22 cellular contexts compared by ENCODE assay signal in the genomic region with DNA sequence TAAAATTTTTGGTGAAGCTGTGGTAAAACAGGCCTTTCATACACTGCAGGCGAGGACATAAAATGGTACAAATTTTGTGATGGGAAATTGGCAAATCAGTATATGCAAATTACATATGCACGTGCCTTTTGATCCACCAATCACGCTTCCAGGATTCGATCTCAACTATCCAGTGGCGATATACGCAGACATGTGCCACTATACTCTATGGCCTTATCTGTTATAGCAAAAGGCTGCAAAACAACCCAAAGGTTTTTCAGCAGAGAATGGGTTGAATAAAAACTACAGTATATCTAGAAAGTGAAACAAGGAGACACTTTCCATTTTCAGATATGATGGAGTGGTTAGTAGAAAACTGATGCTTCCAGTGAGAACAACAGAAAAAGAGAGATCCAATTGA. TPM values are rescaled to one million over a fixed set of nuclear protein-coding genes. Genes with fewer than 3 reads are reported as not detected.
DNase-seq lines count a peak whose midpoint lies in the region; ATAC-seq and TF ChIP-seq lines count a peak whose summit lies in the region.
"Had no signal": no experiment of that assay in that cellular context is flagged by ENCODE, and none has a peak within 500 bp of the region (broad histone marks: within the 10 kb centered on the region; RNA-seq: fewer than 3 reads in every experiment).

No MANE protein-coding gene starts in this region.

- H3K9ac ChIP-seq in iPS-15b (ENCODE audit: low read depth, low read length), result no peak overlapping the region

- H3K36me3 ChIP-seq in iPS-15b (ENCODE audit: control insufficient read depth, insufficient read depth, low read length) (no peaks in the 10 kb centered on the region), right lobe of liver (no peaks in the 10 kb centered on the region)
- H3K36me3 ChIP-seq: uterus had no signal

- H3K27ac Mint-ChIP-seq in activated naive CD4-positive, alpha-beta T cell treated with anti-CD3 and anti-CD28 coated beads, Interleukin-2, amount 10 ng/mL, durations not matched to agents 7 days and 5 days, result no peak overlapping the region
- H3K27ac Mint-ChIP-seq in activated naive CD4-positive, alpha-beta T cell treated with anti-CD3 and anti-CD28 coated beads, Interleukin-2, amount 50 U/mL, for 72 hours, result peak overlapping the region in 1 of 2 donors; percentile 45
- H3K27ac Mint-ChIP-seq in activated CD4-positive, alpha-beta memory T cell treated with anti-CD3 and anti-CD28 coated beads, Interleukin-2, amount 10 ng/mL, durations not matched to agents 7 days and 5 days, result no peak overlapping the region
- H3K27ac Mint-ChIP-seq in stimulated activated naive B cell treated with anti-CD40 and anti-IgM and Interleukin-4, amounts not matched to agents 10 μg/mL and 1 μg/mL and 100 μg/mL, for 72 hours, result peak overlapping the region; percentile 5

- no peak for TF ChIP-seq CTCF in right lobe of liver (IDR thresholded peaks at IDR 0.05)

- DNase-seq in activated naive CD4-positive, alpha-beta T cell treated with anti-CD3 and anti-CD28 coated beads, Interleukin-2, amount 10 ng/mL, durations not matched to agents 7 days and 5 days, result no peak
- no peak for DNase-seq in activated naive CD4-positive, alpha-beta T cell treated with anti-CD3 and anti-CD28 coated beads, Interleukin-2, amount 50 U/mL, for 72 hours (ENCODE audit: low spot score in 2 of 2)
- no peak for DNase-seq in activated CD4-positive, alpha-beta memory T cell treated with anti-CD3 and anti-CD28 coated beads, Interleukin-2, amount 10 ng/mL, durations not matched to agents 7 days and 5 days
- DNase-seq in stimulated activated naive B cell treated with anti-CD40 and anti-IgM and Interleukin-4, amounts not matched to agents 10 μg/mL and 1 μg/mL and 100 μg/mL, for 72 hours, result no peak
- DNase-seq in superior temporal gyrus (ENCODE audit: extremely low spot score) (no peak), right lobe of liver (no peak)
- DNase-seq: COR-L47; erythroblast; KBM-7; mucosa of descending colon; NCI-H2029 treated with DMSO at 0.1 percent for 48 hours; NCI-H446; RPMI8226; stimulated activated CD4-positive, alpha-beta T cell treated with anti-CD3 and anti-CD28 coated beads, Interleukin-1b, Interleukin-23, amount 100 ng/mL, for 48 hours; uterus had no signal

- H3K4me1 ChIP-seq in iPS-15b (ENCODE audit: control insufficient read depth, insufficient read depth, low read length) (peaks cover 5% of the 10 kb centered on the region), right lobe of liver (no peaks in the 10 kb centered on the region)
- H3K4me1 ChIP-seq: uterus had no signal

- H3K27ac ChIP-seq in right lobe of liver, result no peak overlapping the region
- H3K27ac ChIP-seq: uterus had no signal

- peaks cover 21% of the 10 kb centered on the region for H3K27me3 Mint-ChIP-seq in activated naive CD4-positive, alpha-beta T cell treated with anti-CD3 and anti-CD28 coated beads, Interleukin-2, amount 10 ng/mL, durations not matched to agents 7 days and 5 days
- H3K27me3 Mint-ChIP-seq in activated CD4-positive, alpha-beta memory T cell treated with anti-CD3 and anti-CD28 coated beads, Interleukin-2, amount 10 ng/mL, durations not matched to agents 7 days and 5 days, result peaks cover 14% of the 10 kb centered on the region
- peaks cover 5 to 9% of the 10 kb centered on the region in 2 donors for H3K27me3 Mint-ChIP-seq in stimulated activated naive B cell treated with anti-CD40 and anti-IgM and Interleukin-4, amounts not matched to agents 10 μg/mL and 1 μg/mL and 100 μg/mL, for 72 hours

- 92% methylated on average over 6 of the region's 6 CpGs for WGBS in right lobe of liver (ENCODE audit: insufficient coverage, low coverage, low lambda C conversion rate, missing lambda C conversion rate)

- H3K4me3 Mint-ChIP-seq in activated naive CD4-positive, alpha-beta T cell treated with anti-CD3 and anti-CD28 coated beads, Interleukin-2, amount 10 ng/mL, durations not matched to agents 7 days and 5 days, result peak overlapping the region; percentile 57
- peak overlapping the region; percentile 56 for H3K4me3 Mint-ChIP-seq in activated CD4-positive, alpha-beta memory T cell treated with anti-CD3 and anti-CD28 coated beads, Interleukin-2, amount 10 ng/mL, durations not matched to agents 7 days and 5 days
- peak overlapping the region; percentile 75 to 80 for H3K4me3 Mint-ChIP-seq in stimulated activated naive B cell treated with anti-CD40 and anti-IgM and Interleukin-4, amounts not matched to agents 10 μg/mL and 1 μg/mL and 100 μg/mL, for 72 hours

- H3K36me3 Mint-ChIP-seq in activated naive CD4-positive, alpha-beta T cell treated with anti-CD3 and anti-CD28 coated beads, Interleukin-2, amount 10 ng/mL, durations not matched to agents 7 days and 5 days, result no peaks in the 10 kb centered on the region
- H3K36me3 Mint-ChIP-seq in activated naive CD4-positive, alpha-beta T cell treated with anti-CD3 and anti-CD28 coated beads, Interleukin-2, amount 50 U/mL, for 72 hours, result no peaks in the 10 kb centered on the region
- no peaks in the 10 kb centered on the region for H3K36me3 Mint-ChIP-seq in activated CD4-positive, alpha-beta memory T cell treated with anti-CD3 and anti-CD28 coated beads, Interleukin-2, amount 10 ng/mL, durations not matched to agents 7 days and 5 days (ENCODE audit: low read depth)
- H3K36me3 Mint-ChIP-seq in stimulated activated naive B cell treated with anti-CD40 and anti-IgM and Interleukin-4, amounts not matched to agents 10 μg/mL and 1 μg/mL and 100 μg/mL, for 72 hours, result peaks cover 0 to 3% of the 10 kb centered on the region in 2 donors

- intact Hi-C loops in right lobe of liver (cut with DNase I), result no loop called here

- no peaks in the 10 kb centered on the region for H3K9me3 ChIP-seq in iPS-15b (ENCODE audit: control insufficient read depth, insufficient read depth, low read length)
- H3K9me3 ChIP-seq in right lobe of liver, result no peaks in the 10 kb centered on the region
- H3K9me3 ChIP-seq: mucosa of descending colon, uterus had no signal

- peaks cover 8% of the 10 kb centered on the region for H3K4me1 Mint-ChIP-seq in activated naive CD4-positive, alpha-beta T cell treated with anti-CD3 and anti-CD28 coated beads, Interleukin-2, amount 10 ng/mL, durations not matched to agents 7 days and 5 days
- peaks cover 10% of the 10 kb centered on the region for H3K4me1 Mint-ChIP-seq in activated CD4-positive, alpha-beta memory T cell treated with anti-CD3 and anti-CD28 coated beads, Interleukin-2, amount 10 ng/mL, durations not matched to agents 7 days and 5 days
- peaks cover 5 to 12% of the 10 kb centered on the region in 2 donors for H3K4me1 Mint-ChIP-seq in stimulated activated naive B cell treated with anti-CD40 and anti-IgM and Interleukin-4, amounts not matched to agents 10 μg/mL and 1 μg/mL and 100 μg/mL, for 72 hours

- H3K27me3 ChIP-seq in iPS-15b (ENCODE audit: control insufficient read depth, insufficient read depth, low read length) (no peaks in the 10 kb centered on the region), right lobe of liver (no peaks in the 10 kb centered on the region)
- H3K27me3 ChIP-seq: uterus had no signal

- no peak for TF ChIP-seq POLR2A in right lobe of liver (IDR thresholded peaks at IDR 0.05)

- CTCF ChIA-PET in activated naive CD4-positive, alpha-beta T cell treated with anti-CD3 and anti-CD28 coated beads, Interleukin-2, amount 10 ng/mL, durations not matched to agents 7 days and 5 days (lab: Charles Lee), result interaction anchor here (0.6 to 2.2 kb wide), 2 partner anchors 9 to 343 kb away, joined by 3 to 8 read pairs; no protein-coding TSS in a partner anchor
- CTCF ChIA-PET in activated CD4-positive, alpha-beta memory T cell treated with anti-CD3 and anti-CD28 coated beads, Interleukin-2, amount 10 ng/mL, durations not matched to agents 7 days and 5 days (lab: Charles Lee), result no interaction called here

- no peaks in the 10 kb centered on the region for H3K9me3 Mint-ChIP-seq in activated naive CD4-positive, alpha-beta T cell treated with anti-CD3 and anti-CD28 coated beads, Interleukin-2, amount 10 ng/mL, durations not matched to agents 7 days and 5 days
- H3K9me3 Mint-ChIP-seq in activated naive CD4-positive, alpha-beta T cell treated with anti-CD3 and anti-CD28 coated beads, Interleukin-2, amount 50 U/mL, for 72 hours, result no peaks in the 10 kb centered on the region
- H3K9me3 Mint-ChIP-seq in activated CD4-positive, alpha-beta memory T cell treated with anti-CD3 and anti-CD28 coated beads, Interleukin-2, amount 10 ng/mL, durations not matched to agents 7 days and 5 days, result no peaks in the 10 kb centered on the region
- no peaks in the 10 kb centered on the region for H3K9me3 Mint-ChIP-seq in stimulated activated naive B cell treated with anti-CD40 and anti-IgM and Interleukin-4, amounts not matched to agents 10 μg/mL and 1 μg/mL and 100 μg/mL, for 72 hours

- ATAC-seq in activated naive CD4-positive, alpha-beta T cell treated with anti-CD3 and anti-CD28 coated beads, Interleukin-2, amount 50 U/mL, for 72 hours, result no peak
- no peak for ATAC-seq in stimulated activated naive B cell treated with anti-CD40 and anti-IgM and Interleukin-4, amounts not matched to agents 10 μg/mL and 1 μg/mL and 100 μg/mL, for 72 hours (replicated peaks)
- no peak for ATAC-seq in right lobe of liver
- ATAC-seq in HG03039 (IDR thresholded peaks at IDR 0.05; ENCODE audit: unreplicated experiment), result no peak
- ATAC-seq: HCT116, mucosa of descending colon had no signal

- POLR2A ChIA-PET in activated CD4-positive, alpha-beta memory T cell treated with anti-CD3 and anti-CD28 coated beads, Interleukin-2, amount 10 ng/mL, durations not matched to agents 7 days and 5 days (lab: Charles Lee), result no interaction called here

- peak overlapping the region; percentile 33 for H3K4me3 ChIP-seq in iPS-15b (ENCODE audit: low read depth, low read length)
- no peak overlapping the region for H3K4me3 ChIP-seq in right lobe of liver
- H3K4me3 ChIP-seq: mucosa of descending colon, uterus had no signal

RNA-seq across cellular contexts. Expression of gene ERVFRD-1, which starts 41.9 kb away (rescaled TPM):
- not detected for total RNA-seq in activated naive CD4-positive, alpha-beta T cell treated with anti-CD3 and anti-CD28 coated beads, Interleukin-2, amount 50 U/mL, for 72 hours
- not detected for total RNA-seq in activated CD4-positive, alpha-beta memory T cell treated with anti-CD3 and anti-CD28 coated beads, Interleukin-2, amount 10 ng/mL, durations not matched to agents 7 days and 5 days
- under 1 TPM in 1 of 6 experiments, not detected in 5; 0.12 TPM for total RNA-seq in right lobe of liver
- total RNA-seq: bronchial epithelial cell, Daoy, frontal cortex, osteoblast had no signal

RNA-seq across cellular contexts. Expression of gene SMIM13, which starts 59.8 kb away (rescaled TPM):
- 1 to 10 TPM; 6.3 to 6.4 TPM for total RNA-seq in activated naive CD4-positive, alpha-beta T cell treated with anti-CD3 and anti-CD28 coated beads, Interleukin-2, amount 50 U/mL, for 72 hours
- total RNA-seq in activated CD4-positive, alpha-beta memory T cell treated with anti-CD3 and anti-CD28 coated beads, Interleukin-2, amount 10 ng/mL, durations not matched to agents 7 days and 5 days, result 1 to 10 TPM; 9.0 to 9.4 TPM
- total RNA-seq in right lobe of liver, result 1 to 10 TPM; 6.4 to 9.5 (median 7.6) TPM
